In genomic region chr14:104688755-104689619, GRCh38 we compare ENCODE assay signal across 8 cellular contexts. TPM values are rescaled to one million over a fixed set of nuclear protein-coding genes. Genes with fewer than 3 reads are reported as not detected.
DNase-seq lines count a peak whose midpoint lies in the region; ATAC-seq and TF ChIP-seq lines count a peak whose summit lies in the region.

INF2 (plus strand) TSS chr14:104689618; CDS start chr14:104701366, 11,748 bp downstream.

- H3K27me3 Mint-ChIP-seq in HFFc6 (ENCODE audit: insufficient read depth) = no peaks in the 10 kb centered on the region; the same call in 1 of the 2 replicates
- H3K27me3 Mint-ChIP-seq in activated naive CD4-positive, alpha-beta T cell treated with anti-CD3 and anti-CD28 coated beads for 36 hours (ENCODE audit: low read depth) = no peaks in the 10 kb centered on the region

- H3K9me3 ChIP-seq in PC-9 (ENCODE audit: insufficient read depth, low read depth) (no peaks in the 10 kb centered on the region), gastroesophageal sphincter (no peaks in the 10 kb centered on the region), neural cell (ENCODE audit: low read length) (no peaks in the 10 kb centered on the region), upper lobe of right lung (no peaks in the 10 kb centered on the region)

- H3K9ac ChIP-seq in neural cell (ENCODE audit: low read length) = no peak within 1 kb of the TSS

- BruUV-seq in PC-9 (replicated peaks; lab: Mats Ljungman, UMichigan) = TSS peak; percentile 88

- TF ChIP-seq POLR2A in gastroesophageal sphincter (IDR thresholded peaks at IDR 0.05) = no peak

- H3K4me1 Mint-ChIP-seq in HFFc6 (ENCODE audit: low read depth) = peaks cover 19% of the 10 kb centered on the region
- H3K4me1 Mint-ChIP-seq in activated naive CD4-positive, alpha-beta T cell treated with anti-CD3 and anti-CD28 coated beads for 36 hours (ENCODE audit: low read depth) = peaks cover 43% of the 10 kb centered on the region

- 28% methylated on average over 5 of the region's 61 CpGs; no CpG with 5 or more reads in 1 of the 2 donors for WGBS in gastroesophageal sphincter (ENCODE audit: low coverage in 1 of 2), 2 donors

- TF ChIP-seq CTCF in HFFc6 (IDR thresholded peaks at IDR 0.05) (0 out of 2 replicates have a peak, but pooled peaks have one; percentile 22), PC-9 (conservative IDR thresholded peaks at IDR 0.05) (no peak), gastroesophageal sphincter (IDR thresholded peaks at IDR 0.05) (no peak), neural cell (IDR thresholded peaks at IDR 0.05; ENCODE audit: poor library complexity, severe bottlenecking) (no peak), upper lobe of right lung (IDR thresholded peaks at IDR 0.05) (no peak)

- H3K27me3 ChIP-seq in PC-9 (ENCODE audit: insufficient read depth, low read depth) (no peaks in the 10 kb centered on the region), gastroesophageal sphincter (no peaks in the 10 kb centered on the region), neural cell (ENCODE audit: insufficient read depth, low read depth, low read length) (peaks cover 5% of the 10 kb centered on the region), upper lobe of right lung (no peaks in the 10 kb centered on the region)

- peak within 1 kb of the TSS; percentile 53 for H3K27ac Mint-ChIP-seq in HFFc6
- peak within 1 kb of the TSS; percentile 36 for H3K27ac Mint-ChIP-seq in activated naive CD4-positive, alpha-beta T cell treated with anti-CD3 and anti-CD28 coated beads for 36 hours

- peaks cover 24% of the 10 kb centered on the region for H3F3A ChIP-seq in PC-9 (ENCODE audit: insufficient read depth, low read depth)
- H3F3A ChIP-seq in neural cell (ENCODE audit: insufficient read depth, low read length, poor library complexity, severe bottlenecking) = no peaks in the 10 kb centered on the region

- peak; percentile 69 for ATAC-seq in gastroesophageal sphincter
- peak; percentile 77 for ATAC-seq in upper lobe of right lung
- no peak for ATAC-seq in HG03571 (IDR thresholded peaks at IDR 0.05; ENCODE audit: unreplicated experiment)

- H3K4me2 ChIP-seq in PC-9 (peak within 1 kb of the TSS; percentile 98), neural cell (ENCODE audit: low read length) (no peak within 1 kb of the TSS)

- CTCF ChIA-PET in PC-9 (lab: Charles Lee) = no interaction called here
- CTCF ChIA-PET in activated naive CD4-positive, alpha-beta T cell treated with anti-CD3 and anti-CD28 coated beads for 36 hours (lab: Charles Lee) = interaction anchor here (0.6 kb wide), 1 partner anchor 41 kb away, joined by 3 read pairs; no protein-coding TSS in a partner anchor

- H3K4me1 ChIP-seq in PC-9 (replicated peaks; ENCODE audit: insufficient read depth) (peaks cover 36% of the 10 kb centered on the region), gastroesophageal sphincter (peaks cover 6 to 69% (median 56%) of the 10 kb centered on the region in 3 donors), upper lobe of right lung (peaks cover 48% of the 10 kb centered on the region)

- DNase-seq in DMS114 treated with DMSO at 0.1 percent for 48 hours (lab: John Stamatoyannopoulos, UW; ENCODE audit: unreplicated experiment) = peak; percentile 8
- no peak for DNase-seq in HFFc6
- peak in 1 of 2 experiments; percentile 69 for DNase-seq in PC-9
- DNase-seq in activated naive CD4-positive, alpha-beta T cell treated with anti-CD3 and anti-CD28 coated beads for 36 hours = peak; percentile 49
- peak; percentile 83 for DNase-seq in upper lobe of right lung

- peak within 1 kb of the TSS; percentile 87 for H3K4me3 Mint-ChIP-seq in HFFc6
- peak within 1 kb of the TSS; percentile 73 for H3K4me3 Mint-ChIP-seq in activated naive CD4-positive, alpha-beta T cell treated with anti-CD3 and anti-CD28 coated beads for 36 hours

- intact Hi-C loops in PC-9 (cut with micrococcal nuclease; ENCODE audit: unreplicated experiment) = no loop called here
- intact Hi-C loops in activated naive CD4-positive, alpha-beta T cell treated with anti-CD3 and anti-CD28 coated beads for 36 hours (cut with micrococcal nuclease) = no loop called here
- intact Hi-C loops in upper lobe of right lung (cut with DNase I) = no loop called here

- no peaks in the 10 kb centered on the region for H3K36me3 Mint-ChIP-seq in HFFc6 (ENCODE audit: low read depth)
- H3K36me3 Mint-ChIP-seq in activated naive CD4-positive, alpha-beta T cell treated with anti-CD3 and anti-CD28 coated beads for 36 hours (ENCODE audit: low read depth) = peaks cover 1% of the 10 kb centered on the region

- H3K9me2 ChIP-seq in PC-9 (ENCODE audit: insufficient read depth) (no peaks in the 10 kb centered on the region), neural cell (ENCODE audit: insufficient read depth, low read length) (no peaks in the 10 kb centered on the region)

- peak within 1 kb of the TSS; percentile 80 for H2AFZ ChIP-seq in PC-9
- H2AFZ ChIP-seq in neural cell (ENCODE audit: low read depth, low read length) = no peak within 1 kb of the TSS

- TF ChIP-seq EP300 in gastroesophageal sphincter (IDR thresholded peaks at IDR 0.05) = no peak
- TF ChIP-seq EP300 in neural cell (conservative IDR thresholded peaks at IDR 0.05; ENCODE audit: poor library complexity, severe bottlenecking) = no peak

- POLR2A ChIA-PET in PC-9 (lab: Charles Lee; ENCODE audit: unreplicated experiment) = no interaction called here

- peak within 1 kb of the TSS; percentile 47 for H3K27ac ChIP-seq in PC-9
- H3K27ac ChIP-seq in gastroesophageal sphincter = peak within 1 kb of the TSS; percentile 41 to 90 (median 86)
- no peak within 1 kb of the TSS for H3K27ac ChIP-seq in neural cell (ENCODE audit: low read length)
- peak within 1 kb of the TSS; percentile 73 for H3K27ac ChIP-seq in upper lobe of right lung

- TF ChIP-seq RAD21 in neural cell (conservative IDR thresholded peaks at IDR 0.05) = no peak

- H3K9me3 Mint-ChIP-seq in HFFc6 = no peaks in the 10 kb centered on the region
- no peaks in the 10 kb centered on the region for H3K9me3 Mint-ChIP-seq in activated naive CD4-positive, alpha-beta T cell treated with anti-CD3 and anti-CD28 coated beads for 36 hours

- H4K20me1 ChIP-seq in PC-9 (ENCODE audit: insufficient read depth) (peaks cover 35% of the 10 kb centered on the region), neural cell (ENCODE audit: insufficient read depth) (no peaks in the 10 kb centered on the region)

- H3K79me2 ChIP-seq in PC-9 (ENCODE audit: low read depth) (peaks cover 44% of the 10 kb centered on the region), neural cell (replicated peaks; ENCODE audit: insufficient read depth, low read length) (no peaks in the 10 kb centered on the region)

- H3K36me3 ChIP-seq in PC-9 (ENCODE audit: low read depth) (no peaks in the 10 kb centered on the region), gastroesophageal sphincter (no peaks in the 10 kb centered on the region), neural cell (ENCODE audit: insufficient read depth, low read length) (no peaks in the 10 kb centered on the region), upper lobe of right lung (no peaks in the 10 kb centered on the region)

- H3K4me3 ChIP-seq in PC-9 = peak within 1 kb of the TSS; percentile 76
- H3K4me3 ChIP-seq in gastroesophageal sphincter = peak within 1 kb of the TSS; percentile 72 to 99
- H3K4me3 ChIP-seq in neural cell (ENCODE audit: low read length) = peak within 1 kb of the TSS; percentile 45
- peak within 1 kb of the TSS; percentile 92 for H3K4me3 ChIP-seq in upper lobe of right lung

TF ChIP-seq in neural cell, 6 proteins besides CTCF, POLR2A, EP300 and RAD21:
- TF ChIP-seq TAF1 (IDR thresholded peaks at IDR 0.05; ENCODE audit: low read depth) (no peak), SMC3 (conservative IDR thresholded peaks at IDR 0.05; ENCODE audit: poor library complexity) (no peak), REST (IDR thresholded peaks at IDR 0.05; ENCODE audit: borderline replicate concordance) (no peak), EZH2 (IDR thresholded peaks at IDR 0.05; ENCODE audit: borderline replicate concordance, insufficient read depth, low read length, poor library complexity, severe bottlenecking) (no peak), MXI1 (conservative IDR thresholded peaks at IDR 0.05; ENCODE audit: poor library complexity, severe bottlenecking) (no peak), POLR2AphosphoS5 (IDR thresholded peaks at IDR 0.05) (no peak)

RNA-seq across cellular contexts. Expression of gene INF2, which starts in this region (rescaled TPM):
- total RNA-seq in HFFc6 (2021; fragmentation: NEBNext Ultra II Directional; extraction: Animal tissue kit (Norgen Biotek cat#: 25700)) = 100 to 1,000 TPM; 111 to 121 (median 116) TPM
- total RNA-seq in PC-9 (2021) (107 and 113 TPM in 2 replicates), gastroesophageal sphincter (100 to 1,000 TPM in 1 of 4 donors, 10 to 100 TPM in 3; 44.6 to 102 (median 64.7) TPM), upper lobe of right lung (117 TPM)
- 10 to 100 TPM; 50.7 to 50.9 TPM for total RNA-seq in activated naive CD4-positive, alpha-beta T cell treated with anti-CD3 and anti-CD28 coated beads for 36 hours
- 0.02 and 0.08 TPM in 2 replicates for polyA plus RNA-seq in neural cell
- polyA minus RNA-seq in neural cell = not detected in 2 replicates
